In genomic region chr1:101379037-101379436, GRCh38 we compare ENCODE assay signal across 23 cellular contexts.
"Had no signal": no experiment of that assay in that cellular context is flagged by ENCODE, and none has a peak within 500 bp of the region (broad histone marks: within the 10 kb centered on the region; RNA-seq: fewer than 3 reads in every experiment).

No MANE protein-coding gene starts in this region.

- ATAC-seq: T-cell had no signal

- FAIRE-seq: TTC549 had no signal

- H3K4me3 Mint-ChIP-seq: activated B cell treated with CpG ODN at 0.5 μM for 24 hours; activated CD4-positive, alpha-beta memory T cell treated with anti-CD3 and anti-CD28 coated beads, Interleukin-2, amount 10 ng/mL, durations not matched to agents 7 days and 5 days; activated CD4-positive, alpha-beta T cell treated with anti-CD3 and anti-CD28 coated beads, Interleukin-2, amount 10 ng/mL, durations not matched to agents 7 days and 5 days; activated naive CD4-positive, alpha-beta T cell treated with anti-CD3 and anti-CD28 coated beads, Interleukin-2, amount 10 ng/mL, durations not matched to agents 7 days and 5 days; activated naive CD8-positive, alpha-beta T cell treated with anti-CD3 and anti-CD28 coated beads for 36 hours; T-cell had no signal

- H3K27ac ChIP-seq: brain microvascular endothelial cell, cardiac muscle cell, PC-9, SK-N-MC had no signal

- H3K4me2 ChIP-seq: PC-9 had no signal

- H3K27ac Mint-ChIP-seq: activated T-helper 2 cell treated with anti-CD3 and anti-CD28 coated beads, Interferon-gamma antibody, Interleukin-2, Interleukin-4, amounts not matched to agents 10 μg/mL and 5 μg/mL and 100 μg/mL, durations not matched to agents 14 hours and 24 hours and 36 hours; T-cell had no signal

- H3K36me3 ChIP-seq: brain microvascular endothelial cell, cardiac muscle cell had no signal

- H2AFZ ChIP-seq: PC-9 had no signal

- H3K9me3 Mint-ChIP-seq: activated CD4-positive, alpha-beta memory T cell treated with anti-CD3 and anti-CD28 coated beads, Interleukin-2, amount 10 ng/mL, durations not matched to agents 7 days and 5 days; activated naive CD4-positive, alpha-beta T cell treated with anti-CD3 and anti-CD28 coated beads, Interleukin-2, amount 10 ng/mL, durations not matched to agents 7 days and 5 days; activated naive CD8-positive, alpha-beta T cell treated with anti-CD3 and anti-CD28 coated beads for 36 hours; activated T-helper 2 cell treated with anti-CD3 and anti-CD28 coated beads, Interferon-gamma antibody, Interleukin-2, Interleukin-4, amounts not matched to agents 10 μg/mL and 5 μg/mL and 100 μg/mL, durations not matched to agents 14 hours and 24 hours and 36 hours; T-cell had no signal

- H3K27me3 Mint-ChIP-seq: activated B cell treated with CpG ODN at 0.5 μM for 24 hours; activated CD4-positive, alpha-beta memory T cell treated with anti-CD3 and anti-CD28 coated beads, Interleukin-2, amount 10 ng/mL, durations not matched to agents 7 days and 5 days; activated naive CD4-positive, alpha-beta T cell treated with anti-CD3 and anti-CD28 coated beads, Interleukin-2, amount 10 ng/mL, durations not matched to agents 7 days and 5 days; activated naive CD8-positive, alpha-beta T cell treated with anti-CD3 and anti-CD28 coated beads for 36 hours; T-cell had no signal

- H3K36me3 Mint-ChIP-seq: activated naive CD8-positive, alpha-beta T cell treated with anti-CD3 and anti-CD28 coated beads for 36 hours; T-cell had no signal

- DNase-seq: activated B cell treated with CpG ODN at 0.5 μM for 24 hours; activated CD4-positive, alpha-beta memory T cell treated with anti-CD3 and anti-CD28 coated beads, Interleukin-2, amount 10 ng/mL, durations not matched to agents 7 days and 5 days; activated CD4-positive, alpha-beta T cell treated with anti-CD3 and anti-CD28 coated beads, Interleukin-2, amount 10 ng/mL, durations not matched to agents 7 days and 5 days; activated gamma-delta T cell treated with Interleukin-2 at 50 U/mL for 16 hours; activated naive CD4-positive, alpha-beta T cell treated with anti-CD3 and anti-CD28 coated beads, Interleukin-2, amount 10 ng/mL, durations not matched to agents 7 days and 5 days; activated naive CD8-positive, alpha-beta T cell treated with anti-CD3 and anti-CD28 coated beads for 36 hours; activated T-cell treated with anti-CD3 and anti-CD28 coated beads for 4 hours; activated T-cell treated with anti-CD3 and anti-CD28 coated beads, Interleukin-2, amount 50 U/mL, for 48 hours; brain microvascular endothelial cell; NCI-H1105 treated with DMSO at 0.1 percent for 48 hours; NCI-H146; NCI-H187 treated with DMSO at 0.1 percent for 48 hours; NCI-H2081 treated with DMSO at 0.1 percent for 48 hours; NCI-H446; NCI-H524; PC-9; T-cell; T-helper 2 cell; T1000 had no signal

- H3K4me3 ChIP-seq: cardiac muscle cell, PC-9, SK-N-MC had no signal

- H3K27me3 ChIP-seq: brain microvascular endothelial cell, cardiac muscle cell had no signal
